In the genomic region with DNA sequence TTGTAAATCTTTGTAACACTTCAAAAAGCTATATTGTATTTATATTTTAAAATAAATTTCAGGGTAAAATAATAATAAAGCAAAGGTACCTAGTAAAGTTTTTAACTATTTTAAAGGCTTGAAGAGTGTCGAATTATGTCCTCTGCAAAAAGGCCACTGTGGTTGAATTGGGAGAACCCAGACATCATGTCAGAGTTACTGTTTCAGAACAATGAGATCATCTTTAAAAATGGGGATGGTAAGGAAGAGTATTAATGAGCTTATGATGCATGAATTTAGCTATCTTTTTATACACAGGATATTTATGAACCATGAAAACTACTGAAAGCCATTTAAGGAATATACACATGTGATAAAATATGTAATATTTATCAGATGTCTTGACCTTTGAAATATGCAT, we compare ENCODE assay signal across 29 cellular contexts.
"Had no signal": no experiment of that assay in that cellular context is flagged by ENCODE, and none has a peak within 500 bp of the region (broad histone marks: within the 10 kb centered on the region; RNA-seq: fewer than 3 reads in every experiment).

No MANE protein-coding gene starts in this region.

- H3K9me3 Mint-ChIP-seq: effector memory CD8-positive, alpha-beta T cell; naive B cell; nephron; neural progenitor cell had no signal

- H3K27ac Mint-ChIP-seq: naive B cell, nephron, neural progenitor cell, progenitor cell of endocrine pancreas had no signal

- H2AFZ ChIP-seq: neural progenitor cell, parathyroid adenoma had no signal

- DNase-seq: cerebellar nuclear complex; cortex of kidney; effector memory CD8-positive, alpha-beta T cell; erythroblast; esophagus squamous epithelium; foreskin melanocyte; glutamatergic neuron; hypothalamus; mesenchymal stem cell; midbrain; naive B cell; right cardiac atrium; sigmoid colon; stimulated activated CD4-positive, alpha-beta T cell treated with anti-CD3 and anti-CD28 coated beads, Interleukin-15, amount 100 ng/mL, for 24 hours; stimulated activated CD4-positive, alpha-beta T cell treated with anti-CD3 and anti-CD28 coated beads, Interleukin-4, amount 100 ng/mL, for 1 hour; stimulated activated CD8-positive, alpha-beta memory T cell treated with anti-CD3 and anti-CD28 coated beads, Interleukin-4, amount 100 ng/mL, for 48 hours; stimulated activated naive CD4-positive, alpha-beta T cell treated with Interleukin-2 at 50 U/mL for 16 hours; stomach; thyroid gland; trophoblast cell had no signal

- H3K9me3 ChIP-seq: esophagus squamous epithelium, sigmoid colon, stomach, thyroid gland, vagina had no signal

- H3K27ac ChIP-seq: esophagus squamous epithelium, neural progenitor cell, parathyroid adenoma, sigmoid colon, skin epidermis, stomach, thyroid gland, vagina had no signal

- H3K4me1 Mint-ChIP-seq: nephron, neural progenitor cell had no signal

- ATAC-seq: effector memory CD8-positive, alpha-beta T cell; left lobe of liver; right cardiac atrium had no signal

- H3K9ac ChIP-seq: neural progenitor cell, parathyroid adenoma had no signal

- H3K4me3 Mint-ChIP-seq: effector memory CD8-positive, alpha-beta T cell; naive B cell; nephron; neural progenitor cell had no signal

- H3K4me2 ChIP-seq: neural progenitor cell had no signal

- H3K79me2 ChIP-seq: parathyroid adenoma had no signal

- H3K27me3 Mint-ChIP-seq: effector memory CD8-positive, alpha-beta T cell; naive B cell; progenitor cell of endocrine pancreas had no signal

- H3K4me3 ChIP-seq: esophagus squamous epithelium, neural progenitor cell, sigmoid colon, skin epidermis, stomach, thyroid gland, vagina had no signal

- FAIRE-seq: endometrium, keratinocyte had no signal

- H3K4me1 ChIP-seq: esophagus squamous epithelium, parathyroid adenoma, sigmoid colon, stomach, thyroid gland, vagina had no signal

- H3K27me3 ChIP-seq: esophagus squamous epithelium, neural progenitor cell, sigmoid colon, stomach, thyroid gland, vagina had no signal
